ENCODE assay signal across 8 cellular contexts in genomic region chr10:24724381-24725228, GRCh38. TPM values are rescaled to one million over a fixed set of nuclear protein-coding genes. Genes with fewer than 3 reads are reported as not detected.
DNase-seq lines count a peak whose midpoint lies in the region; ATAC-seq, FAIRE-seq and TF ChIP-seq lines count a peak whose summit lies in the region.

No MANE protein-coding gene starts in this region.

- H3K79me2 ChIP-seq in parathyroid adenoma = peaks cover 21% of the 10 kb centered on the region

- peak overlapping the region; percentile 86 for H3K27ac ChIP-seq in parathyroid adenoma
- peak overlapping the region; percentile 78 to 98 (median 92) for H3K27ac ChIP-seq in tibial nerve

- peaks cover 18% of the 10 kb centered on the region for H3K4me1 ChIP-seq in adipocyte (ENCODE audit: control insufficient read depth, insufficient read depth, low read length)
- peaks cover 9% of the 10 kb centered on the region for H3K4me1 ChIP-seq in parathyroid adenoma
- H3K4me1 ChIP-seq in tibial nerve = peaks cover 0 to 35% (median 25%) of the 10 kb centered on the region in 4 donors

- peak; percentile 86 for ATAC-seq in HG02798 (IDR thresholded peaks at IDR 0.05; ENCODE audit: poor library complexity, unreplicated experiment)

- intact Hi-C loops in cardiac septum (cut with DNase I) = loop anchor here (5.0 kb wide), 3 partner anchors 82 to 358 kb away; partner anchors contain the start of gene PRTFDC1

- H3K4me3 ChIP-seq in adipocyte (ENCODE audit: low read length) (peak overlapping the region; percentile 97), parathyroid adenoma (ENCODE audit: low read depth, low read length) (peak overlapping the region; percentile 83), tibial nerve (peak overlapping the region; percentile 59 to 81 (median 69))

- H3K9me3 ChIP-seq in adipocyte (ENCODE audit: control insufficient read depth, low read length) (no peaks in the 10 kb centered on the region), parathyroid adenoma (ENCODE audit: control insufficient read depth, low read length) (no peaks in the 10 kb centered on the region), tibial nerve (no peaks in the 10 kb centered on the region)

- TF ChIP-seq POLR2A in GM12891 (IDR thresholded peaks at IDR 0.05; ENCODE audit: low read depth, low read length) (no peak), tibial nerve (IDR thresholded peaks at IDR 0.05) (peak; percentile 92 to 95)

- H2AFZ ChIP-seq in parathyroid adenoma = peak overlapping the region; percentile 96

- peak; percentile 97 for FAIRE-seq in GM12891 (lab: Jason Lieb, UNC)

- peak overlapping the region; percentile 98 for H3K4me2 ChIP-seq in parathyroid adenoma (ENCODE audit: low read length)

- TF ChIP-seq CTCF in parathyroid adenoma (IDR thresholded peaks at IDR 0.05) = no peak
- TF ChIP-seq CTCF in tibial nerve (IDR thresholded peaks at IDR 0.05) = peak in 1 of 5 experiments; percentile 8

- H3K9ac ChIP-seq in adipocyte (ENCODE audit: low read length) = peak overlapping the region; percentile 98
- H3K9ac ChIP-seq in parathyroid adenoma = peak overlapping the region; percentile 17

- H3K27me3 ChIP-seq in adipocyte (replicated peaks; ENCODE audit: control insufficient read depth, insufficient read depth, low read length) (no peaks in the 10 kb centered on the region), parathyroid adenoma (ENCODE audit: control insufficient read depth, insufficient read depth, low read length) (no peaks in the 10 kb centered on the region), tibial nerve (no peaks in the 10 kb centered on the region)

- WGBS in tibial nerve, 2 donors = 2 to 3% methylated on average over 43 to 51 of the region's 52 CpGs

- H3K36me3 ChIP-seq in adipocyte (ENCODE audit: control insufficient read depth, insufficient read depth, low read length, severe bottlenecking) (peaks cover 5% of the 10 kb centered on the region), parathyroid adenoma (ENCODE audit: control insufficient read depth, insufficient read depth, low read length) (no peaks in the 10 kb centered on the region), tibial nerve (no peaks in the 10 kb centered on the region)

- DNase-seq in GM12891 (ENCODE audit: insufficient read length, low spot score) (peak; percentile 88), NCI-H1417 treated with DMSO at 0.1 percent for 48 hours (lab: John Stamatoyannopoulos, UW) (peak; percentile 64), SW 1271 (lab: John Stamatoyannopoulos, UW) (peak; percentile 57 to 88), adipocyte (ENCODE audit: low read depth) (peak; percentile 99), cardiac septum (ENCODE audit: low spot score) (peak; percentile 98), tibial nerve (ENCODE audit: low spot score in 2 of 2) (peak; percentile 98 to 99)

- TF ChIP-seq EP300 in tibial nerve (IDR thresholded peaks at IDR 0.05) = peak in 1 of 2 donors; percentile 96

TF ChIP-seq in GM12891, 5 proteins besides CTCF, POLR2A, EP300 and RAD21:
- no peak for TF ChIP-seq POU2F2 (IDR thresholded peaks at IDR 0.05; ENCODE audit: low read depth, low read length)
- peak; percentile 38 for TF ChIP-seq PAX5 (IDR thresholded peaks at IDR 0.05; ENCODE audit: insufficient read depth, low read length, severe bottlenecking)
- peak; percentile 31; the same call in 1 of the 2 replicates for TF ChIP-seq TAF1 (IDR thresholded peaks at IDR 0.05; ENCODE audit: low read depth, low read length)
- TF ChIP-seq POLR2AphosphoS5 (IDR thresholded peaks at IDR 0.05; ENCODE audit: low read depth, low read length) = peak; percentile 57; the same call in 1 of the 2 replicates
- TF ChIP-seq SPI1 (IDR thresholded peaks at IDR 0.05; ENCODE audit: low read depth, low read length) = no peak

RNA-seq across cellular contexts. Expression of gene ARHGAP21, which starts 0.9 kb away (rescaled TPM):
- 7.2 TPM for polyA plus RNA-seq in GM12891 (2012; ENCODE audit: low read depth, missing spikeins)
- total RNA-seq in cardiac septum (56.4 TPM), tibial nerve (100 to 1,000 TPM in 1 of 4 donors, 10 to 100 TPM in 3; 56.7 to 116 (median 80.2) TPM)

Comparison
In these comparisons a context has a peak if more than half of its experiments do, and no peak if none do; other contexts are left out.
1. Peak in every context shown above with its lines: DNase-seq, ATAC-seq, H3K4me3 ChIP-seq and H3K27ac ChIP-seq.